In genomic region chr9:87336914-87337333, GRCh38 we compare ENCODE assay signal across 8 cellular contexts.
A peak's percentile ranks its signal among the peaks of the same experiment; 100 is the strongest.
DNase-seq lines count a peak whose midpoint lies in the region; ATAC-seq and TF ChIP-seq lines count a peak whose summit lies in the region.

No MANE protein-coding gene starts in this region.

- no peak overlapping the region for H2AFZ ChIP-seq in HCT116 (ENCODE audit: low read depth, low read length, poor library complexity, severe bottlenecking)

- no peak for TF ChIP-seq POLR2A in HCT116 (IDR thresholded peaks at IDR 0.05; ENCODE audit: borderline replicate concordance, extremely low read depth, insufficient read depth, insufficient read length)

- H3K9ac ChIP-seq in HCT116 (ENCODE audit: low read length), result no peak overlapping the region

- peaks cover 0 to 5% of the 10 kb centered on the region in 2 experiments; a peak in 1 of 4 replicates for H3K9me3 ChIP-seq in HCT116 (ENCODE audit: control insufficient read depth in 1 of 2, insufficient read depth in 1 of 2, low read depth in 1 of 2, low read length in 2 of 2)

- CTCF ChIA-PET in HCT116 (lab: Charles Lee), result interaction anchor here (5.0 kb wide), 1 partner anchor 326 kb away, joined by 41 read pairs; no protein-coding TSS in a partner anchor

- H3K4me3 ChIP-seq in HCT116 (replicated peaks in 1 of 2; ENCODE audit: low read depth in 1 of 2, low read length in 2 of 2), result no peak overlapping the region

- H3K9me2 ChIP-seq in HCT116 (ENCODE audit: insufficient read depth), result no peaks in the 10 kb centered on the region

- peaks cover 26% of the 10 kb centered on the region for H3K27me3 ChIP-seq in HCT116 (ENCODE audit: insufficient read depth, low read length)

- no peaks in the 10 kb centered on the region for H3K4me1 ChIP-seq in HCT116 (ENCODE audit: control insufficient read depth in 1 of 2, insufficient read depth in 2 of 2, low read length in 2 of 2)

- no peaks in the 10 kb centered on the region for H3K79me2 ChIP-seq in HCT116 (ENCODE audit: insufficient read depth, low read length)

- peak; percentile 84 for TF ChIP-seq RAD21 in HCT116 (IDR thresholded peaks at IDR 0.05; ENCODE audit: low read depth)

- no TSS peak for BruUV-seq in HCT116 (replicated peaks; lab: Mats Ljungman, UMichigan)

- DNase-seq in DMS114 treated with DMSO at 0.1 percent for 48 hours (lab: John Stamatoyannopoulos, UW; ENCODE audit: unreplicated experiment), result peak; percentile 52
- peak; percentile 54 for DNase-seq in HCT116 (ENCODE audit: low read depth, low spot score)
- peak; percentile 54 for DNase-seq in NCI-H510A treated with DMSO at 0.1 percent for 48 hours (lab: John Stamatoyannopoulos, UW)
- DNase-seq in amniotic epithelial cell (ENCODE audit: low read depth), result peak; percentile 90
- DNase-seq in left cardiac atrium, result peak; percentile 41
- DNase-seq in pons (ENCODE audit: low spot score), result peak; percentile 87
- no peak for DNase-seq in activated CD4-positive, CD25-positive, alpha-beta regulatory T cell treated with anti-CD3 and anti-CD28 coated beads, Interleukin-2, amount 50 U/mL, for 72 hours

- H3K27ac ChIP-seq in HCT116 (ENCODE audit: low read depth, low read length), result no peak overlapping the region

- no peaks in the 10 kb centered on the region for H4K20me1 ChIP-seq in HCT116 (ENCODE audit: insufficient read depth)

- RAD21 ChIA-PET in HCT116 (lab: Charles Lee; ENCODE audit: low non-redundant PET in 1 of 2, low total read pairs in 2 of 2, uncharacterized antibody in 2 of 2, unreplicated experiment in 2 of 2), result interaction anchor here in 1 of 2 experiments (0.9 kb wide), 1 partner anchor 326 kb away, joined by 4 read pairs; no protein-coding TSS in a partner anchor

- peak; percentile 81 for ATAC-seq in HCT116
- peak; percentile 76 to 82 for ATAC-seq in left cardiac atrium
- no peak for ATAC-seq in HG03442 (IDR thresholded peaks at IDR 0.05; ENCODE audit: unreplicated experiment)

- peak; percentile 40 to 73 (median 65); a peak in 5 of 6 replicates for TF ChIP-seq CTCF in HCT116 (IDR thresholded peaks at IDR 0.05 in 2 of 3, conservative IDR thresholded peaks at IDR 0.05 in 1 of 3; ENCODE audit: borderline replicate concordance in 1 of 3, insufficient read depth in 1 of 3, low read depth in 2 of 3, low read length in 2 of 3)

- intact Hi-C loops in HCT116 (cut with micrococcal nuclease) (loop anchor here (1.0 to 5.0 kb wide), 2 partner anchors 326 to 475 kb away; no protein-coding TSS in a partner anchor), left cardiac atrium (cut with DNase I) (loop anchor here (1.0 to 5.0 kb wide), 3 partner anchors 305 to 326 kb away; no protein-coding TSS in a partner anchor)

- no peaks in the 10 kb centered on the region for H3K36me3 ChIP-seq in HCT116 (ENCODE audit: control insufficient read depth in 1 of 2, insufficient read depth in 2 of 2, low read length in 2 of 2)

- POLR2A ChIA-PET in HCT116 (lab: Charles Lee), result no interaction called here

- no peak overlapping the region for H3K4me2 ChIP-seq in HCT116 (ENCODE audit: low read length)

TF ChIP-seq in HCT116, 20 proteins besides CTCF, POLR2A, EP300 and RAD21:
- no peak for TF ChIP-seq EZH2 (IDR thresholded peaks at IDR 0.05)
- TF ChIP-seq MAX (IDR thresholded peaks at IDR 0.05), result no peak
- no peak for TF ChIP-seq CBX3 (IDR thresholded peaks at IDR 0.05; ENCODE audit: low read depth)
- no peak for TF ChIP-seq YY1 (IDR thresholded peaks at IDR 0.05; ENCODE audit: extremely low read depth, insufficient replicate concordance, low read depth, low read length)
- no peak for TF ChIP-seq ZNF274 (IDR thresholded peaks at IDR 0.05; ENCODE audit: low read depth, low read length)
- no peak for TF ChIP-seq EGR1 (IDR thresholded peaks at IDR 0.05; ENCODE audit: low read depth)
